11 cellular contexts compared by ENCODE assay signal in the genomic region with DNA sequence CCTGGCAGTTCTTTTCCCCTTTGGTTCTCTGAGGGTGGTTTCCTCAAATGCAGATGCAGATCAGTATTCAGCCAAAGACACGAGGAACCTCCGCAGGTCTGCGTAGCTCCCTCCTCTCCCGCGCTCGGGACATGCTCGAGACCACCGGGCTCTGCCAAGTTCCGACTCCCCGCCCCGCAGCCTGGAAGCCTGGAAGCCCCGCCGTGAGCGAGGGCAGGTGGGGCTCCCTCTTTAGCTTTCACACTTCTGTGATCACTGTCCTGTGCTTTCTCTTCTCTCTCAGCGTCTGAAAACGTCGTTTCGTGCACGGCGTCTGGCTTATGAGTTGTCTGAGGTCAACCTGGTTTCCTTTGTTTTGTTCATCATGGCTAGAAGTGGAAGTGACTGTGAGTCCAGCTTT. TPM values are rescaled to one million over a fixed set of nuclear protein-coding genes. Genes with fewer than 3 reads are reported as not detected.
DNase-seq lines count a peak whose midpoint lies in the region; ATAC-seq and TF ChIP-seq lines count a peak whose summit lies in the region.
"Had no signal": no experiment of that assay in that cellular context is flagged by ENCODE, and none has a peak within 500 bp of the region (broad histone marks: within the 10 kb centered on the region; RNA-seq: fewer than 3 reads in every experiment).

No MANE protein-coding gene starts in this region.

- peaks cover 18% of the 10 kb centered on the region for H3K4me1 Mint-ChIP-seq in activated naive CD8-positive, alpha-beta T cell treated with anti-CD3 and anti-CD28 coated beads for 36 hours
- H3K4me1 Mint-ChIP-seq in naive thymus-derived CD8-positive, alpha-beta T cell, result peaks cover 29 to 46% (median 34%) of the 10 kb centered on the region in 4 donors

- no peak for TF ChIP-seq CTCF in GM10266 (IDR thresholded peaks at IDR 0.05; ENCODE audit: control insufficient read depth, insufficient read depth, low read depth, missing control alignments)

- H3K4me1 ChIP-seq in HUES48 (ENCODE audit: control insufficient read depth, insufficient read depth, low read length), result peaks cover 3% of the 10 kb centered on the region; the same call in 1 of the 2 replicates

- H3K4me3 ChIP-seq in HUES48 (ENCODE audit: low read depth, low read length), result no peak overlapping the region

- H3K27me3 Mint-ChIP-seq in activated naive CD8-positive, alpha-beta T cell treated with anti-CD3 and anti-CD28 coated beads for 36 hours, result no peaks in the 10 kb centered on the region
- no peaks in the 10 kb centered on the region for H3K27me3 Mint-ChIP-seq in naive thymus-derived CD8-positive, alpha-beta T cell

- H3K9me3 Mint-ChIP-seq in activated naive CD8-positive, alpha-beta T cell treated with anti-CD3 and anti-CD28 coated beads for 36 hours, result no peaks in the 10 kb centered on the region
- no peaks in the 10 kb centered on the region for H3K9me3 Mint-ChIP-seq in naive thymus-derived CD8-positive, alpha-beta T cell

- peak overlapping the region; percentile 14 for H3K4me3 Mint-ChIP-seq in activated naive CD8-positive, alpha-beta T cell treated with anti-CD3 and anti-CD28 coated beads for 36 hours
- peak overlapping the region in 5 of 10 donors; percentile 3 to 42 (median 27) for H3K4me3 Mint-ChIP-seq in naive thymus-derived CD8-positive, alpha-beta T cell

- ATAC-seq in naive thymus-derived CD8-positive, alpha-beta T cell, result peak; percentile 37 to 38
- no peak for ATAC-seq in HG03571 (IDR thresholded peaks at IDR 0.05; ENCODE audit: unreplicated experiment)
- ATAC-seq: HCT116 had no signal

- no peak overlapping the region for H3K9ac ChIP-seq in HUES48 (ENCODE audit: low read depth, low read length)

- no peaks in the 10 kb centered on the region for H3K27me3 ChIP-seq in HUES48 (ENCODE audit: control insufficient read depth, insufficient read depth, low read length)

- peak overlapping the region; percentile 38 for H3K27ac ChIP-seq in HUES48 (ENCODE audit: low read depth, low read length)

- H3K27ac Mint-ChIP-seq in activated naive CD8-positive, alpha-beta T cell treated with anti-CD3 and anti-CD28 coated beads for 36 hours, result peak overlapping the region; percentile 52
- peak overlapping the region in 7 of 10 donors; percentile 14 to 87 (median 70) for H3K27ac Mint-ChIP-seq in naive thymus-derived CD8-positive, alpha-beta T cell

- no peaks in the 10 kb centered on the region for H3K9me3 ChIP-seq in HUES48 (ENCODE audit: control insufficient read depth, insufficient read depth, low read length)

- peaks cover 23% of the 10 kb centered on the region for H3K36me3 ChIP-seq in HUES48 (ENCODE audit: control insufficient read depth, insufficient read depth, low read length)

- H3K36me3 Mint-ChIP-seq in activated naive CD8-positive, alpha-beta T cell treated with anti-CD3 and anti-CD28 coated beads for 36 hours, result peaks cover 37% of the 10 kb centered on the region
- peaks cover 9 to 55% (median 18%) of the 10 kb centered on the region in 3 donors for H3K36me3 Mint-ChIP-seq in naive thymus-derived CD8-positive, alpha-beta T cell

- peak; percentile 54 for DNase-seq in GM10266 (ENCODE audit: extremely low spot score)
- no peak for DNase-seq in activated naive CD8-positive, alpha-beta T cell treated with anti-CD3 and anti-CD28 coated beads for 36 hours
- DNase-seq in naive thymus-derived CD8-positive, alpha-beta T cell, result no peak
- no peak for DNase-seq in hippocampal formation (lab: John Stamatoyannopoulos, UW)
- DNase-seq in DMS79 (lab: John Stamatoyannopoulos, UW), result no peak
- DNase-seq: activated CD4-positive, alpha-beta T cell treated with anti-CD3 and anti-CD28 coated beads, Interleukin-2, amount 50 U/mL, for 48 hours; DMS53; NCI-H1930 had no signal

- POLR2A ChIA-PET in naive thymus-derived CD8-positive, alpha-beta T cell (lab: Charles Lee), result interaction anchor here (0.5 kb wide), 1 partner anchor 28 kb away, joined by 4 read pairs; no protein-coding TSS in a partner anchor

RNA-seq across cellular contexts. Expression of a gene that starts 26.6 kb away (rescaled TPM):
- 10 to 100 TPM; 20.6 to 20.7 TPM for total RNA-seq in activated naive CD8-positive, alpha-beta T cell treated with anti-CD3 and anti-CD28 coated beads for 36 hours
- total RNA-seq in naive thymus-derived CD8-positive, alpha-beta T cell, result 10 to 100 TPM; 17.6 to 18.1 TPM
- polyA plus RNA-seq in naive thymus-derived CD8-positive, alpha-beta T cell, result 10 to 100 TPM in 1 of 3 donors, 1 to 10 TPM in 2; 5.5 to 11.4 (median 8.1) TPM

RNA-seq across cellular contexts. Expression of a gene that starts 38.0 kb away (rescaled TPM):
- 10 to 100 TPM; 14.5 to 15.2 TPM for total RNA-seq in activated naive CD8-positive, alpha-beta T cell treated with anti-CD3 and anti-CD28 coated beads for 36 hours
- 10 to 100 TPM; 20.3 to 23.6 TPM for total RNA-seq in naive thymus-derived CD8-positive, alpha-beta T cell
- 10 to 100 TPM; 10.8 to 17.0 (median 16.9) TPM for polyA plus RNA-seq in naive thymus-derived CD8-positive, alpha-beta T cell

RNA-seq across cellular contexts. Expression of a gene that starts 38.2 kb away (rescaled TPM):
- 10 to 100 TPM; 32.6 to 34.8 TPM for total RNA-seq in activated naive CD8-positive, alpha-beta T cell treated with anti-CD3 and anti-CD28 coated beads for 36 hours
- total RNA-seq in naive thymus-derived CD8-positive, alpha-beta T cell, result 10 to 100 TPM; 22.1 to 28.0 TPM
- polyA plus RNA-seq in naive thymus-derived CD8-positive, alpha-beta T cell, result 10 to 100 TPM; 35.8 to 43.6 (median 37.0) TPM

RNA-seq across cellular contexts. Expression of a gene that starts 52.6 kb away (rescaled TPM):
- 10 to 100 TPM; 22.7 to 23.2 TPM for total RNA-seq in activated naive CD8-positive, alpha-beta T cell treated with anti-CD3 and anti-CD28 coated beads for 36 hours
- 10 to 100 TPM; 80.9 to 86.8 TPM for total RNA-seq in naive thymus-derived CD8-positive, alpha-beta T cell
- polyA plus RNA-seq in naive thymus-derived CD8-positive, alpha-beta T cell, result 1 to 10 TPM; 1.9 to 3.7 (median 2.2) TPM
